Comparison of ENCODE assay signal across 17 cellular contexts in genomic region chr10:14466256-14466655, GRCh38.
DNase-seq lines count a peak whose midpoint lies in the region; ATAC-seq and TF ChIP-seq lines count a peak whose summit lies in the region.
"Had no signal": no experiment of that assay in that cellular context is flagged by ENCODE, and none has a peak within 500 bp of the region (broad histone marks: within the 10 kb centered on the region; RNA-seq: fewer than 3 reads in every experiment).

No MANE protein-coding gene starts in this region.

- no peak overlapping the region for H3K4me3 ChIP-seq in epithelial cell of proximal tubule (ENCODE audit: low read depth, low read length)
- H3K4me3 ChIP-seq: esophagus squamous epithelium, skin epidermis, thoracic aorta had no signal

- no peak for TF ChIP-seq CTCF in epithelial cell of proximal tubule (conservative IDR thresholded peaks at IDR 0.05; ENCODE audit: low read depth, low read length)

- no peak for ATAC-seq in HG03280 (IDR thresholded peaks at IDR 0.05; ENCODE audit: unreplicated experiment)
- ATAC-seq: left lobe of liver had no signal

- DNase-seq in ELR (ENCODE audit: low read depth) = peak; percentile 59
- DNase-seq in NCI-H446 treated with DMSO at 0.1 percent for 48 hours (lab: John Stamatoyannopoulos, UW) = peak; percentile 98
- peak; percentile 99 for DNase-seq in epithelial cell of proximal tubule (ENCODE audit: low read depth)
- DNase-seq in renal cortical epithelial cell (ENCODE audit: low read depth) = peak; percentile 99
- DNase-seq in effector CD8-positive, alpha-beta T cell (lab: John Stamatoyannopoulos, UW) = no peak
- no peak for DNase-seq in globus pallidus (ENCODE audit: low spot score)
- DNase-seq: activated CD4-positive, alpha-beta T cell treated with anti-CD3 and anti-CD28 coated beads for 48 hours; activated naive CD4-positive, alpha-beta T cell treated with anti-CD3 and anti-CD28 coated beads for 36 hours; esophagus squamous epithelium; hypothalamus; NCI-H146; stimulated activated CD4-positive, alpha-beta T cell treated with anti-CD3 and anti-CD28 coated beads, Interleukin-4, amount 100 ng/mL, for 24 hours; stimulated activated CD8-positive, alpha-beta memory T cell treated with anti-CD3 and anti-CD28 coated beads, Interleukin-4, amount 100 ng/mL, for 48 hours had no signal

Comparison
In these comparisons a context has a peak if more than half of its experiments do, and no peak if none do; other contexts are left out.
1. DNase-seq: peak in ELR (single experiment), NCI-H446 treated with DMSO at 0.1 percent for 48 hours (single experiment), epithelial cell of proximal tubule (single experiment) and renal cortical epithelial cell (single experiment); none in effector CD8-positive, alpha-beta T cell (single experiment) and globus pallidus (single experiment).